ENCODE assay signal across 13 cellular contexts in the genomic region with DNA sequence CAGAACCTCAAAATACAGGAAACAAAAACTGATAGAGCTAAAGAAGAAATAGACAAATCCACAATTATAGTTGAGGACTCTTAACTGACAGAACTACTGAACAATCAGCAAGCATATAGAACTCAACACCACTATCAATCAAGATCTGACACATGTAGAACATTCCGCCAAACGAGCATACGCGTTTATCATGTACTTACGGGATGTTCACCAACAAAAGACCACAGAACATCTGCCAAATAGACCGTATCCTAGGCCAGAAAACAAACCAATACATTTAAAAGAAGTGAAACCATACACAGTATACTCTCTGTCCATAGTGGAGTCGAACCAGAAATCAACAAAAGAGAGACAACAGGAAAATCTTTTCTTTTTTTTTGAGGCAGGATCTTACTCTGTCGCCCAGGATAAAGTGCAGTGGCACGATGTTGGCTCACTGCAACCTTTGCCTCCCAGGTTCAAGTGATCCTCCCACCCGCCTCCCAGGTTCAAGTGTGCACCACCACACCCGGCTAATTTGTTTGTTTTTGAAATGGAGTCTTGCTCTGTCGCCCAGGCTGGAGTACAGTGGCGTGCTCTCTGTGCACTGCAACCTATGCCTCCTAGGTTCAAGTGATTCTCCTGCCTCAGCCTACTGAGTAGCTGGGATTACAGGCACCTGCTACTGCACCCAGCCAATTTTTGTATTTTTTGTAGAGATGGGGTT. TPM values are rescaled to one million over a fixed set of nuclear protein-coding genes. Genes with fewer than 3 reads are reported as not detected.
DNase-seq lines count a peak whose midpoint lies in the region; ATAC-seq, FAIRE-seq and TF ChIP-seq lines count a peak whose summit lies in the region.
"Had no signal": no experiment of that assay in that cellular context is flagged by ENCODE, and none has a peak within 500 bp of the region (broad histone marks: within the 10 kb centered on the region; RNA-seq: fewer than 3 reads in every experiment).

No MANE protein-coding gene starts in this region.

- H4K20me1 ChIP-seq in astrocyte (ENCODE audit: insufficient read depth, low read length), result peaks cover 92% of the 10 kb centered on the region

- TF ChIP-seq CTCF in CD4-positive, alpha-beta T cell (IDR thresholded peaks at IDR 0.05), result no peak
- TF ChIP-seq CTCF in astrocyte (IDR thresholded peaks at IDR 0.05; ENCODE audit: insufficient read depth, low read depth, low read length) (no peak), progenitor cell of endocrine pancreas (IDR thresholded peaks at IDR 0.05; ENCODE audit: unreplicated experiment) (no peak)

- peaks cover 8% of the 10 kb centered on the region for H3K4me1 ChIP-seq in astrocyte (ENCODE audit: insufficient read depth, low read length)

- no peaks in the 10 kb centered on the region for H3K27me3 ChIP-seq in CD4-positive, alpha-beta T cell (ENCODE audit: control insufficient read depth, insufficient read depth, low read length)
- H3K27me3 ChIP-seq in astrocyte (ENCODE audit: insufficient read depth, low read length), result no peaks in the 10 kb centered on the region

- DNase-seq in CD4-positive, alpha-beta T cell, result no peak
- DNase-seq in astrocyte (ENCODE audit: low read depth) (peak; percentile 22), hypothalamus (lab: John Stamatoyannopoulos, UW) (no peak), NCI-H128 (lab: John Stamatoyannopoulos, UW; ENCODE audit: unreplicated experiment) (no peak), progenitor cell of endocrine pancreas (ENCODE audit: low spot score, unreplicated experiment) (no peak)
- no peak for DNase-seq in activated naive CD4-positive, alpha-beta T cell treated with anti-CD3 and anti-CD28 coated beads, Interleukin-2, amount 10 ng/mL, durations not matched to agents 7 days and 5 days
- DNase-seq: activated naive CD4-positive, alpha-beta T cell treated with anti-CD3 and anti-CD28 coated beads for 36 hours; Caco-2; endodermal cell; posterior cingulate gyrus had no signal

- H3K4me2 ChIP-seq in astrocyte (ENCODE audit: low read length), result no peak overlapping the region

- peaks cover 45% of the 10 kb centered on the region for H3K36me3 Mint-ChIP-seq in CD4-positive, alpha-beta T cell (ENCODE audit: low read depth)
- H3K36me3 Mint-ChIP-seq in astrocyte (ENCODE audit: low read depth, unreplicated experiment) (peaks cover 16% of the 10 kb centered on the region), progenitor cell of endocrine pancreas (ENCODE audit: insufficient read depth) (peaks cover 32% of the 10 kb centered on the region)
- H3K36me3 Mint-ChIP-seq in activated naive CD4-positive, alpha-beta T cell treated with anti-CD3 and anti-CD28 coated beads, Interleukin-2, amount 10 ng/mL, durations not matched to agents 7 days and 5 days, result peaks cover 33% of the 10 kb centered on the region

- no peak overlapping the region for H2AFZ ChIP-seq in astrocyte (ENCODE audit: low read depth, low read length)

- H3K27ac ChIP-seq in CD4-positive, alpha-beta T cell (ENCODE audit: low read depth, low read length), result no peak overlapping the region
- H3K27ac ChIP-seq in astrocyte (ENCODE audit: low read depth, low read length), result no peak overlapping the region

- intact Hi-C loops in CD4-positive, alpha-beta T cell (cut with DNase I, micrococcal nuclease), result no loop called here

- ATAC-seq in CD4-positive, alpha-beta T cell (ENCODE audit: poor library complexity), result no peak
- ATAC-seq in GM19324 (IDR thresholded peaks at IDR 0.05; ENCODE audit: low FRiP score, unreplicated experiment), result peak; percentile 44
- ATAC-seq in HG03025 (IDR thresholded peaks at IDR 0.05; ENCODE audit: low FRiP score, unreplicated experiment), result peak; percentile 59
- ATAC-seq: activated CD4-positive, CD25-positive, alpha-beta regulatory T cell treated with anti-CD3 and anti-CD28 coated beads, Interleukin-2, amount 50 U/mL, for 24 hours had no signal

- no peaks in the 10 kb centered on the region for H3K9me3 ChIP-seq in CD4-positive, alpha-beta T cell (ENCODE audit: control insufficient read depth, low read length)
- no peaks in the 10 kb centered on the region for H3K9me3 ChIP-seq in astrocyte (ENCODE audit: insufficient read depth, low read depth, low read length)
- H3K9me3 ChIP-seq: Caco-2 had no signal

- H3K36me3 ChIP-seq in astrocyte (ENCODE audit: insufficient read depth, low read length), result peaks cover 7% of the 10 kb centered on the region

- H3K4me3 ChIP-seq in astrocyte (ENCODE audit: insufficient read depth, low read depth, low read length), result no peak overlapping the region

- H3K9ac ChIP-seq in astrocyte (ENCODE audit: low read length), result no peak overlapping the region

- H3K79me2 ChIP-seq in astrocyte (ENCODE audit: insufficient read depth, low read length), result peaks cover 96% of the 10 kb centered on the region

- FAIRE-seq in astrocyte (lab: Jason Lieb, UNC), result no peak

- no peaks in the 10 kb centered on the region for H3K27me3 Mint-ChIP-seq in CD4-positive, alpha-beta T cell
- H3K27me3 Mint-ChIP-seq in astrocyte (ENCODE audit: low read depth, unreplicated experiment) (no peaks in the 10 kb centered on the region), progenitor cell of endocrine pancreas (no peaks in the 10 kb centered on the region)
- H3K27me3 Mint-ChIP-seq in activated naive CD4-positive, alpha-beta T cell treated with anti-CD3 and anti-CD28 coated beads, Interleukin-2, amount 10 ng/mL, durations not matched to agents 7 days and 5 days, result no peaks in the 10 kb centered on the region

- CTCF ChIA-PET in CD4-positive, alpha-beta T cell (lab: Charles Lee), result no interaction called here
- CTCF ChIA-PET in activated naive CD4-positive, alpha-beta T cell treated with anti-CD3 and anti-CD28 coated beads, Interleukin-2, amount 10 ng/mL, durations not matched to agents 7 days and 5 days (lab: Charles Lee), result no interaction called here

- peak overlapping the region; percentile 31 for H3K4me3 Mint-ChIP-seq in CD4-positive, alpha-beta T cell
- H3K4me3 Mint-ChIP-seq in astrocyte (ENCODE audit: unreplicated experiment) (no peak overlapping the region), progenitor cell of endocrine pancreas (ENCODE audit: low read depth) (no peak overlapping the region)
- no peak overlapping the region for H3K4me3 Mint-ChIP-seq in activated naive CD4-positive, alpha-beta T cell treated with anti-CD3 and anti-CD28 coated beads, Interleukin-2, amount 10 ng/mL, durations not matched to agents 7 days and 5 days
- H3K4me3 Mint-ChIP-seq: activated naive CD4-positive, alpha-beta T cell treated with anti-CD3 and anti-CD28 coated beads for 36 hours; endodermal cell had no signal

- no peak overlapping the region for H3K27ac Mint-ChIP-seq in CD4-positive, alpha-beta T cell
- H3K27ac Mint-ChIP-seq in astrocyte (ENCODE audit: unreplicated experiment) (no peak overlapping the region), progenitor cell of endocrine pancreas (no peak overlapping the region)
- no peak overlapping the region for H3K27ac Mint-ChIP-seq in activated naive CD4-positive, alpha-beta T cell treated with anti-CD3 and anti-CD28 coated beads, Interleukin-2, amount 10 ng/mL, durations not matched to agents 7 days and 5 days
- H3K27ac Mint-ChIP-seq: activated naive CD4-positive, alpha-beta T cell treated with anti-CD3 and anti-CD28 coated beads for 36 hours had no signal

- no peaks in the 10 kb centered on the region for H3K9me3 Mint-ChIP-seq in CD4-positive, alpha-beta T cell
- no peaks in the 10 kb centered on the region for H3K9me3 Mint-ChIP-seq in astrocyte (ENCODE audit: unreplicated experiment)
- no peaks in the 10 kb centered on the region for H3K9me3 Mint-ChIP-seq in activated naive CD4-positive, alpha-beta T cell treated with anti-CD3 and anti-CD28 coated beads, Interleukin-2, amount 10 ng/mL, durations not matched to agents 7 days and 5 days
- peaks cover 3% of the 10 kb centered on the region for H3K9me3 Mint-ChIP-seq in progenitor cell of endocrine pancreas (ENCODE audit: low read depth)
- H3K9me3 Mint-ChIP-seq: activated naive CD4-positive, alpha-beta T cell treated with anti-CD3 and anti-CD28 coated beads for 36 hours; endodermal cell had no signal

- H3K4me1 Mint-ChIP-seq in CD4-positive, alpha-beta T cell (ENCODE audit: low read depth), result peaks cover 64% of the 10 kb centered on the region
- H3K4me1 Mint-ChIP-seq in astrocyte (ENCODE audit: low read depth, unreplicated experiment) (peaks cover 19% of the 10 kb centered on the region), progenitor cell of endocrine pancreas (ENCODE audit: low read depth) (peaks cover 26% of the 10 kb centered on the region)
- peaks cover 46% of the 10 kb centered on the region for H3K4me1 Mint-ChIP-seq in activated naive CD4-positive, alpha-beta T cell treated with anti-CD3 and anti-CD28 coated beads, Interleukin-2, amount 10 ng/mL, durations not matched to agents 7 days and 5 days

- POLR2A ChIA-PET in CD4-positive, alpha-beta T cell (lab: Charles Lee), result no interaction called here

RNA-seq across cellular contexts. Expression of gene GNA12, which starts 5.1 kb away (rescaled TPM):
- 10 to 100 TPM; 16.0 to 16.1 TPM for total RNA-seq in CD4-positive, alpha-beta T cell
- total RNA-seq in astrocyte (67.2 and 72.7 TPM in 2 replicates), progenitor cell of endocrine pancreas (65.4 and 68.6 TPM in 2 replicates)
